8 cellular contexts compared by ENCODE assay signal in the genomic region with DNA sequence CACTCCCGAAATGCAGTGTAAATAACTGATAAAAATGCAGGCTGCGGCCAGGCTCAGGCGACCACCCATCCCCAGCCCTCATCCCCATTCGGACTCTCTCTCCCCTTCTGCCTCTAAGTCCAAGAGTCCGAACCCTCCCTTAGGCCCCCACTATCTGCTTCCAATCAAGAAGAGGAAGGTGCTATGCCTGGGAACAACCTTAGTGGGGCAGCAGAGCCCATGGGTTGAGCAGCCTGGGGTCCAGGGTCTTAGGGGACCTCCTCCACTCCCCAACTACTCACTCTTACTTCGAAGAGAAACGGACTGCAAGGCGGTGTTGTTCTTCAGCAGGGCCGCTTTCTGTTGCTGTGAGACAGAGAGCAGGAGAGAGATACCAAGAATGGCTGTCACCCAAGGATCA. TPM values are rescaled to one million over a fixed set of nuclear protein-coding genes. Genes with fewer than 3 reads are reported as not detected.
A peak's percentile ranks its signal among the peaks of the same experiment; 100 is the strongest.
DNase-seq lines count a peak whose midpoint lies in the region; ATAC-seq and TF ChIP-seq lines count a peak whose summit lies in the region.
"Had no signal": no experiment of that assay in that cellular context is flagged by ENCODE, and none has a peak within 500 bp of the region (broad histone marks: within the 10 kb centered on the region; RNA-seq: fewer than 3 reads in every experiment).

No MANE protein-coding gene starts in this region.

- BruUV-seq in OCI-LY7 (replicated peaks; lab: Mats Ljungman, UMichigan) = no TSS peak

- H4K20me1 ChIP-seq in OCI-LY7 (ENCODE audit: insufficient read depth, low read length) = peaks cover 15% of the 10 kb centered on the region; the same call in 1 of the 2 replicates

- WGBS in right cardiac atrium = 53% methylated on average over 9 of the region's 9 CpGs

- no peak for DNase-seq in AG09309 (ENCODE audit: low read depth)
- no peak for DNase-seq in OCI-LY7 (ENCODE audit: low spot score)
- peak in 1 of 3 donors; percentile 5 for DNase-seq in right cardiac atrium
- DNase-seq in DMS114 treated with DMSO at 0.1 percent for 48 hours (lab: John Stamatoyannopoulos, UW; ENCODE audit: unreplicated experiment) = no peak
- no peak for DNase-seq in activated gamma-delta T cell (lab: John Stamatoyannopoulos, UW)
- DNase-seq: EL, NCI-H1417 treated with DMSO at 0.1 percent for 48 hours had no signal

- H3K4me1 ChIP-seq in OCI-LY7 (ENCODE audit: insufficient read depth, low read length, poor library complexity, severe bottlenecking) (peaks cover 28% of the 10 kb centered on the region), right cardiac atrium (ENCODE audit: control insufficient read depth, insufficient read depth, low read length) (peaks cover 43% of the 10 kb centered on the region)

- TF ChIP-seq CTCF in AG09309 (IDR thresholded peaks at IDR 0.05; ENCODE audit: control insufficient read depth, insufficient read depth, low read depth, low read length, missing control alignments) = peak; percentile 15
- peak; percentile 65 for TF ChIP-seq CTCF in OCI-LY7 (conservative IDR thresholded peaks at IDR 0.05; ENCODE audit: low read length)

- POLR2A ChIA-PET in OCI-LY7 (lab: Charles Lee) = interaction anchor here (1.1 kb wide), 1 partner anchor 12 kb away, joined by 6 read pairs; no protein-coding TSS in a partner anchor

- no peaks in the 10 kb centered on the region for H3K9me2 ChIP-seq in OCI-LY7 (ENCODE audit: insufficient read depth, low read length)

- H3K79me2 ChIP-seq in OCI-LY7 (ENCODE audit: insufficient read depth, low read depth, low read length) = peaks cover 38% of the 10 kb centered on the region

- H3K4me3 ChIP-seq in AG09309 (ENCODE audit: control insufficient read depth, low read depth, low read length) (no peak overlapping the region), OCI-LY7 (ENCODE audit: low read depth, low read length, poor library complexity, severe bottlenecking) (no peak overlapping the region), right cardiac atrium (ENCODE audit: low read length) (no peak overlapping the region)

- intact Hi-C loops in OCI-LY7 (cut with micrococcal nuclease; ENCODE audit: unreplicated experiment) (no loop called here), right cardiac atrium (cut with DNase I) (no loop called here)

- H3K36me3 ChIP-seq in OCI-LY7 (ENCODE audit: insufficient read depth, low read length) = peaks cover 89% of the 10 kb centered on the region

- CTCF ChIA-PET in OCI-LY7 (lab: Charles Lee; ENCODE audit: unreplicated experiment) = interaction anchor here (0.8 to 1.2 kb wide), 2 partner anchors 10 to 15 kb away, joined by 3 to 4 read pairs; no protein-coding TSS in a partner anchor

- no peak overlapping the region for H2AFZ ChIP-seq in OCI-LY7 (ENCODE audit: low read length)

- no peak overlapping the region for H3K4me2 ChIP-seq in OCI-LY7 (ENCODE audit: low read length)

- H3K27ac ChIP-seq in OCI-LY7 (ENCODE audit: low read depth, low read length, poor library complexity, severe bottlenecking) = no peak overlapping the region
- H3K27ac ChIP-seq in right cardiac atrium (ENCODE audit: low read length) = peak overlapping the region; percentile 55

- H3K9me3 ChIP-seq in OCI-LY7 (ENCODE audit: low read length) = no peaks in the 10 kb centered on the region
- no peaks in the 10 kb centered on the region for H3K9me3 ChIP-seq in right cardiac atrium (ENCODE audit: control insufficient read depth, low read length)

- H3K27me3 ChIP-seq in right cardiac atrium (ENCODE audit: control insufficient read depth, insufficient read depth) = no peaks in the 10 kb centered on the region

- ATAC-seq in right cardiac atrium (no peak), GM21390 (IDR thresholded peaks at IDR 0.05; ENCODE audit: unreplicated experiment) (no peak)

RNA-seq across cellular contexts. Expression of a gene that starts 12.2 kb away (rescaled TPM):
- 78.8 and 106 TPM in 2 replicates for total RNA-seq in OCI-LY7 (2014; rRNA removed; shearing (Covaris generic))
- 133 and 139 TPM in 2 replicates for total RNA-seq in OCI-LY7 (2022)
- total RNA-seq in right cardiac atrium = 10 to 100 TPM; 56.6 to 75.7 (median 66.7) TPM
- 34.9 TPM for polyA plus RNA-seq in right cardiac atrium

RNA-seq across cellular contexts. Expression of a gene that starts 24.7 kb away (rescaled TPM):
- total RNA-seq in OCI-LY7 (2014; rRNA removed; shearing (Covaris generic)) = 3.0 TPM in 1 of 2 replicates, not detected in the other
- total RNA-seq in OCI-LY7 (2022) = 0.34 TPM in 1 of 2 replicates, not detected in the other
- not detected for total RNA-seq in right cardiac atrium
- not detected for polyA plus RNA-seq in right cardiac atrium

RNA-seq across cellular contexts. Expression of a gene that starts 31.9 kb away (rescaled TPM):
- 84.6 and 88.9 TPM in 2 replicates for total RNA-seq in OCI-LY7 (2014; rRNA removed; shearing (Covaris generic))
- total RNA-seq in OCI-LY7 (2022) (121 and 127 TPM in 2 replicates), right cardiac atrium (10 to 100 TPM; 24.0 to 29.3 (median 28.8) TPM)
- polyA plus RNA-seq in right cardiac atrium = 20.0 TPM

RNA-seq across cellular contexts. Expression of a gene that starts 54.6 kb away (rescaled TPM):
- 109 and 147 TPM in 2 replicates for total RNA-seq in OCI-LY7 (2014; rRNA removed; shearing (Covaris generic))
- total RNA-seq in OCI-LY7 (2022) = 153 and 157 TPM in 2 replicates
- 100 to 1,000 TPM in 1 of 4 donors, 10 to 100 TPM in 3; 82.0 to 112 (median 93.1) TPM for total RNA-seq in right cardiac atrium
- 93.3 TPM for polyA plus RNA-seq in right cardiac atrium

RNA-seq across cellular contexts. Expression of a gene that starts 55.0 kb away (rescaled TPM):
- 15.9 and 17.2 TPM in 2 replicates for total RNA-seq in OCI-LY7 (2014; rRNA removed; shearing (Covaris generic))
- total RNA-seq in OCI-LY7 (2022) = 20.8 and 21.0 TPM in 2 replicates
- total RNA-seq in right cardiac atrium = 10 to 100 TPM; 21.6 to 26.2 (median 22.5) TPM
- 9.4 TPM for polyA plus RNA-seq in right cardiac atrium
